21 cellular contexts compared by ENCODE assay signal in the genomic region with DNA sequence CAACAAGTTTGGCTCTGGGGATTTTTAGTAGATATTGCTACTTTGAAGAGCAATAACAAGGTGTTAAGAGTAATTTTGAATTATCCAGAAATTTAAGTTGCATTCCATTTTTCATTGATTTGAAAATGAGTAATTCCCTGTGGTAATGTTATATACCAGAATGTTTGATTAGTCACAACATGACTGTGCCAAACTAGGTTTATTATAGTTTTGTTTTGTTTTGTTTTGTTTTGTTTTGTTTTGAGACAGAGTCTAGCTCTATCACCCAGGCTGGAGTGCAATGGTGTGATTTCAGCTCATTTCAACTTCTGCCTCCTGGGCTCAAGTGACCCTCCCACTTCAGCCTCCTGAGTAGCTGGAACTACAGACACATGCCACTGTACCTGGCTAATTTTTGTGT.
"Had no signal": no experiment of that assay in that cellular context is flagged by ENCODE, and none has a peak within 500 bp of the region (broad histone marks: within the 10 kb centered on the region; RNA-seq: fewer than 3 reads in every experiment).

No MANE protein-coding gene starts in this region.

- H3K27ac ChIP-seq: epithelial cell of prostate, hepatocyte, left lung, parathyroid adenoma, thyroid gland had no signal

- H3K79me2 ChIP-seq: hepatocyte, parathyroid adenoma had no signal

- DNase-seq: activated CD4-positive, alpha-beta memory T cell treated with anti-CD3 and anti-CD28 coated beads for 36 hours; activated CD4-positive, alpha-beta T cell treated with anti-CD3 and anti-CD28 coated beads for 1 hour; activated CD8-positive, alpha-beta memory T cell treated with anti-CD3 and anti-CD28 coated beads, Interleukin-2, amount 10 ng/mL, durations not matched to agents 7 days and 5 days; activated gamma-delta T cell; activated naive CD8-positive, alpha-beta T cell treated with anti-CD3 and anti-CD28 coated beads for 36 hours; activated T-cell treated with anti-CD3 and anti-CD28 coated beads, Interleukin-2, amount 50 U/mL, for 24 hours; cerebellar nuclear complex; effector CD8-positive, alpha-beta T cell; kidney; left lung; naive thymus-derived CD4-positive, alpha-beta T cell; retina; stimulated activated CD4-positive, alpha-beta T cell treated with anti-CD3 and anti-CD28 coated beads, Interleukin-2, amount 100 ng/mL, for 48 hours; stimulated activated naive B cell treated with anti-CD40 and anti-IgM and Interleukin-4, amounts not matched to agents 10 μg/mL and 1 μg/mL and 100 μg/mL, for 72 hours; T-cell; T1000; thyroid gland had no signal

- H3K4me1 ChIP-seq: left lung, parathyroid adenoma, thyroid gland had no signal

- H3K27me3 Mint-ChIP-seq: activated CD4-positive, alpha-beta memory T cell treated with anti-CD3 and anti-CD28 coated beads for 36 hours; activated CD8-positive, alpha-beta memory T cell treated with anti-CD3 and anti-CD28 coated beads, Interleukin-2, amount 10 ng/mL, durations not matched to agents 7 days and 5 days; activated naive CD8-positive, alpha-beta T cell treated with anti-CD3 and anti-CD28 coated beads for 36 hours; activated T-cell treated with anti-CD3 and anti-CD28 coated beads, Interleukin-2, amount 50 U/mL, for 24 hours; brain; naive thymus-derived CD4-positive, alpha-beta T cell; stimulated activated naive B cell treated with anti-CD40 and anti-IgM and Interleukin-4, amounts not matched to agents 10 μg/mL and 1 μg/mL and 100 μg/mL, for 72 hours; T-cell had no signal

- H3K4me2 ChIP-seq: hepatocyte had no signal

- H3K27ac Mint-ChIP-seq: activated CD4-positive, alpha-beta memory T cell treated with anti-CD3 and anti-CD28 coated beads for 36 hours; activated CD8-positive, alpha-beta memory T cell treated with anti-CD3 and anti-CD28 coated beads, Interleukin-2, amount 10 ng/mL, durations not matched to agents 7 days and 5 days; activated naive CD8-positive, alpha-beta T cell treated with anti-CD3 and anti-CD28 coated beads for 36 hours; activated T-cell treated with anti-CD3 and anti-CD28 coated beads, Interleukin-2, amount 50 U/mL, for 24 hours; brain; stimulated activated naive B cell treated with anti-CD40 and anti-IgM and Interleukin-4, amounts not matched to agents 10 μg/mL and 1 μg/mL and 100 μg/mL, for 72 hours had no signal

- H3K9me3 Mint-ChIP-seq: activated CD4-positive, alpha-beta memory T cell treated with anti-CD3 and anti-CD28 coated beads for 36 hours; activated naive CD8-positive, alpha-beta T cell treated with anti-CD3 and anti-CD28 coated beads for 36 hours; activated T-cell treated with anti-CD3 and anti-CD28 coated beads, Interleukin-2, amount 50 U/mL, for 24 hours; brain; naive thymus-derived CD4-positive, alpha-beta T cell; stimulated activated naive B cell treated with anti-CD40 and anti-IgM and Interleukin-4, amounts not matched to agents 10 μg/mL and 1 μg/mL and 100 μg/mL, for 72 hours; T-cell had no signal

- H3K4me3 ChIP-seq: hepatocyte, left lung, thyroid gland had no signal

- H3K27me3 ChIP-seq: hepatocyte, left lung, thyroid gland had no signal

- H3K4me3 Mint-ChIP-seq: activated CD4-positive, alpha-beta memory T cell treated with anti-CD3 and anti-CD28 coated beads for 36 hours; activated CD8-positive, alpha-beta memory T cell treated with anti-CD3 and anti-CD28 coated beads, Interleukin-2, amount 10 ng/mL, durations not matched to agents 7 days and 5 days; activated naive CD8-positive, alpha-beta T cell treated with anti-CD3 and anti-CD28 coated beads for 36 hours; activated T-cell treated with anti-CD3 and anti-CD28 coated beads, Interleukin-2, amount 50 U/mL, for 24 hours; brain; naive thymus-derived CD4-positive, alpha-beta T cell; stimulated activated naive B cell treated with anti-CD40 and anti-IgM and Interleukin-4, amounts not matched to agents 10 μg/mL and 1 μg/mL and 100 μg/mL, for 72 hours; T-cell had no signal

- ATAC-seq: activated CD8-positive, alpha-beta memory T cell treated with anti-CD3 and anti-CD28 coated beads, Interleukin-2, amount 10 ng/mL, durations not matched to agents 7 days and 5 days; left lung; naive thymus-derived CD4-positive, alpha-beta T cell; stimulated activated naive B cell treated with anti-CD40 and anti-IgM and Interleukin-4, amounts not matched to agents 10 μg/mL and 1 μg/mL and 100 μg/mL, for 72 hours; T-cell had no signal

- H3K9ac ChIP-seq: parathyroid adenoma had no signal

- H3K9me3 ChIP-seq: left lung, thyroid gland had no signal

- H2AFZ ChIP-seq: hepatocyte, parathyroid adenoma had no signal

- H3K4me1 Mint-ChIP-seq: activated naive CD8-positive, alpha-beta T cell treated with anti-CD3 and anti-CD28 coated beads for 36 hours; brain; naive thymus-derived CD4-positive, alpha-beta T cell; stimulated activated naive B cell treated with anti-CD40 and anti-IgM and Interleukin-4, amounts not matched to agents 10 μg/mL and 1 μg/mL and 100 μg/mL, for 72 hours; T-cell had no signal
